ENCODE assay signal across 16 cellular contexts in the genomic region with DNA sequence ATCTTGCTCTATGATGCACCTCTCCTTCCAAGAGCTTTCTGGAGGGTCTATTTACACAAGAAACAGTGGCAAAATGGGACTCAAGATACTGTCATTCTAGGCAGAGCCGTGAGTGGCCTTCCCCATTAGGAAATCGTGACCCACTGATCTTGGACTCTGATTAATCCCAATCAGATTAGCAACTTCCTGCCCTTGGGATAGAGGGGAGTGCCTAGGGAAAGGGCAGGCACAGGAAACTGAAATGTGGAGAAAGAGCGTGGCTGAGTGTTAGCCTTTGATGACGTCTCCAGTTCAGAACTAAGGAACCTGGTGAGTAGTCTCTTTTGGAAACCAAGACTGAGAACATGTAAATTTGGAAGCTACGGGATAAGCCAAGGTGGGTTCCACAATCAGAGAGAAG.
"Had no signal": no experiment of that assay in that cellular context is flagged by ENCODE, and none has a peak within 500 bp of the region (broad histone marks: within the 10 kb centered on the region; RNA-seq: fewer than 3 reads in every experiment).

No MANE protein-coding gene starts in this region.

- H3K4me1 ChIP-seq: left lung had no signal

- H3K36me3 Mint-ChIP-seq: activated naive CD8-positive, alpha-beta T cell; memory B cell; naive thymus-derived CD8-positive, alpha-beta T cell; stimulated activated memory B cell treated with anti-CD40 and anti-IgM and Interleukin-4, amounts not matched to agents 10 μg/mL and 1 μg/mL and 100 μg/mL, for 72 hours had no signal

- H3K27ac Mint-ChIP-seq: activated B cell treated with CpG ODN at 0.5 μM for 24 hours; activated CD8-positive, alpha-beta T cell treated with anti-CD3 and anti-CD28 coated beads for 36 hours; activated naive CD8-positive, alpha-beta T cell; memory B cell; naive thymus-derived CD8-positive, alpha-beta T cell; stimulated activated memory B cell treated with anti-CD40 and anti-IgM and Interleukin-4, amounts not matched to agents 10 μg/mL and 1 μg/mL and 100 μg/mL, for 72 hours had no signal

- H3K9me3 Mint-ChIP-seq: activated B cell treated with CpG ODN at 0.5 μM for 24 hours; activated CD8-positive, alpha-beta T cell treated with anti-CD3 and anti-CD28 coated beads for 36 hours; activated T-cell treated with anti-CD3 and anti-CD28 coated beads, Interleukin-2, amount 50 U/mL, for 4 hours; memory B cell; stimulated activated memory B cell treated with anti-CD40 and anti-IgM and Interleukin-4, amounts not matched to agents 10 μg/mL and 1 μg/mL and 100 μg/mL, for 72 hours had no signal

- H3K27me3 Mint-ChIP-seq: stimulated activated memory B cell treated with anti-CD40 and anti-IgM and Interleukin-4, amounts not matched to agents 10 μg/mL and 1 μg/mL and 100 μg/mL, for 72 hours had no signal

- H3K36me3 ChIP-seq: left lung had no signal

- H3K27me3 ChIP-seq: left lung, thyroid gland had no signal

- DNase-seq: activated B cell treated with CpG ODN at 0.5 μM for 24 hours; activated CD4-positive, alpha-beta T cell treated with anti-CD3 and anti-CD28 coated beads for 48 hours; activated CD8-positive, alpha-beta T cell treated with anti-CD3 and anti-CD28 coated beads for 36 hours; activated effector memory CD4-positive, alpha-beta T cell treated with anti-CD3 and anti-CD28 coated beads, Interleukin-2, amount 50 U/mL, for 16 hours; activated T-cell treated with anti-CD3 and anti-CD28 coated beads, Interleukin-2, amount 50 U/mL, for 4 hours; amniotic stem cell; central memory CD4-positive, alpha-beta T cell; effector CD8-positive, alpha-beta T cell; left lung; naive thymus-derived CD8-positive, alpha-beta T cell; retina; thyroid gland had no signal

- H3K27ac ChIP-seq: left lung, thyroid gland had no signal

- ATAC-seq: activated CD8-positive, alpha-beta T cell treated with anti-CD3 and anti-CD28 coated beads for 36 hours; activated T-cell treated with anti-CD3 and anti-CD28 coated beads, Interleukin-2, amount 50 U/mL, for 4 hours; left lung; naive thymus-derived CD8-positive, alpha-beta T cell; stimulated activated memory B cell treated with anti-CD40 and anti-IgM and Interleukin-4, amounts not matched to agents 10 μg/mL and 1 μg/mL and 100 μg/mL, for 72 hours had no signal

- H3K4me1 Mint-ChIP-seq: activated B cell treated with CpG ODN at 0.5 μM for 24 hours; memory B cell; naive thymus-derived CD8-positive, alpha-beta T cell; stimulated activated memory B cell treated with anti-CD40 and anti-IgM and Interleukin-4, amounts not matched to agents 10 μg/mL and 1 μg/mL and 100 μg/mL, for 72 hours had no signal

- H3K4me3 Mint-ChIP-seq: activated B cell treated with CpG ODN at 0.5 μM for 24 hours; activated CD8-positive, alpha-beta T cell treated with anti-CD3 and anti-CD28 coated beads for 36 hours; activated naive CD8-positive, alpha-beta T cell; activated T-cell treated with anti-CD3 and anti-CD28 coated beads, Interleukin-2, amount 50 U/mL, for 4 hours; memory B cell; naive thymus-derived CD8-positive, alpha-beta T cell; stimulated activated memory B cell treated with anti-CD40 and anti-IgM and Interleukin-4, amounts not matched to agents 10 μg/mL and 1 μg/mL and 100 μg/mL, for 72 hours had no signal

- H3K4me3 ChIP-seq: coronary artery, left lung, thyroid gland had no signal
